8 cellular contexts compared by ENCODE assay signal in genomic region chr21:46285761-46286667, GRCh38. TPM values are rescaled to one million over a fixed set of nuclear protein-coding genes. Genes with fewer than 3 reads are reported as not detected.
DNase-seq lines count a peak whose midpoint lies in the region; ATAC-seq and TF ChIP-seq lines count a peak whose summit lies in the region.

TSS of gene YBEY (plus strand) at chr21:46286342. CDS start at chr21:46286914, 572 bp downstream.

- peak; percentile 96 for DNase-seq in Karpas-422
- peak; percentile 90 for DNase-seq in RKO (ENCODE audit: low spot score)
- peak; percentile 86 for DNase-seq in activated T-helper 1 cell treated with anti-CD3 and anti-CD28 coated beads, Interleukin-12 subunit alpha, Interleukin-12 subunit beta, Interleukin-2, Interleukin-4 antibody, amounts not matched to agents 30 ng/mL and 10 ng/mL and 1 ng/mL, durations not matched to agents 14 hours and 24 hours and 36 hours (ENCODE audit: low spot score)
- peak; percentile 93 for DNase-seq in fibroblast of gingiva (ENCODE audit: low read depth)
- DNase-seq in naive thymus-derived CD4-positive, alpha-beta T cell = peak; percentile 70 to 91 (median 80)

- POLR2A ChIA-PET in naive thymus-derived CD4-positive, alpha-beta T cell (lab: Charles Lee) = interaction anchor here (0.6 to 1.8 kb wide), 7 partner anchors 9 to 397 kb away, joined by 3 to 6 read pairs (median 3); a partner anchor contains a TSS

- H4K20me1 ChIP-seq in DOHH2 (ENCODE audit: control insufficient read depth, insufficient read depth, low read depth, low read length) = 0 out of 2 replicates have a peak, but pooled peaks cover 5% of the 10 kb centered on the region
- H4K20me1 ChIP-seq in Karpas-422 (ENCODE audit: insufficient read depth, low read depth, low read length) = 0 out of 2 replicates have a peak, but pooled peaks cover 3% of the 10 kb centered on the region

- H3K4me3 ChIP-seq in DOHH2 (ENCODE audit: low read length) = peak within 1 kb of the TSS; percentile 96
- H3K4me3 ChIP-seq in Karpas-422 (ENCODE audit: low read length) = peak within 1 kb of the TSS; percentile 97
- H3K4me3 ChIP-seq in naive thymus-derived CD4-positive, alpha-beta T cell (ENCODE audit: low read length) = peak within 1 kb of the TSS; percentile 58

- H3F3A ChIP-seq in DOHH2 (ENCODE audit: control insufficient read depth, insufficient read depth) = peaks cover 5% of the 10 kb centered on the region; the same call in 1 of the 2 replicates

- H3K36me3 Mint-ChIP-seq in activated T-helper 1 cell treated with anti-CD3 and anti-CD28 coated beads, Interleukin-12 subunit alpha, Interleukin-12 subunit beta, Interleukin-2, Interleukin-4 antibody, amounts not matched to agents 30 ng/mL and 10 ng/mL and 1 ng/mL, durations not matched to agents 14 hours and 24 hours and 36 hours (ENCODE audit: low read depth) = peaks cover 35% of the 10 kb centered on the region
- peaks cover 4 to 35% (median 16%) of the 10 kb centered on the region in 5 donors for H3K36me3 Mint-ChIP-seq in naive thymus-derived CD4-positive, alpha-beta T cell
- H3K36me3 Mint-ChIP-seq in stimulated activated memory B cell treated with anti-CD40 and anti-IgM and Interleukin-4, amounts not matched to agents 10 μg/mL and 1 μg/mL and 100 μg/mL, for 72 hours = peaks cover 13% of the 10 kb centered on the region

- H3K27me3 Mint-ChIP-seq in activated T-helper 1 cell treated with anti-CD3 and anti-CD28 coated beads, Interleukin-12 subunit alpha, Interleukin-12 subunit beta, Interleukin-2, Interleukin-4 antibody, amounts not matched to agents 30 ng/mL and 10 ng/mL and 1 ng/mL, durations not matched to agents 14 hours and 24 hours and 36 hours (ENCODE audit: insufficient read depth) = no peaks in the 10 kb centered on the region
- no peaks in the 10 kb centered on the region for H3K27me3 Mint-ChIP-seq in naive thymus-derived CD4-positive, alpha-beta T cell
- H3K27me3 Mint-ChIP-seq in stimulated activated memory B cell treated with anti-CD40 and anti-IgM and Interleukin-4, amounts not matched to agents 10 μg/mL and 1 μg/mL and 100 μg/mL, for 72 hours = no peaks in the 10 kb centered on the region

- H3K4me1 ChIP-seq in DOHH2 (ENCODE audit: control insufficient read depth, low read length) (peaks cover 45% of the 10 kb centered on the region), Karpas-422 (ENCODE audit: low read length) (peaks cover 53% of the 10 kb centered on the region)
- H3K4me1 ChIP-seq in naive thymus-derived CD4-positive, alpha-beta T cell (ENCODE audit: control insufficient read depth in 2 of 2, insufficient read depth in 2 of 2, low read length in 2 of 2) = peaks cover 27 to 31% of the 10 kb centered on the region in 2 donors

- H3K4me3 Mint-ChIP-seq in activated T-helper 1 cell treated with anti-CD3 and anti-CD28 coated beads, Interleukin-12 subunit alpha, Interleukin-12 subunit beta, Interleukin-2, Interleukin-4 antibody, amounts not matched to agents 30 ng/mL and 10 ng/mL and 1 ng/mL, durations not matched to agents 14 hours and 24 hours and 36 hours = peak within 1 kb of the TSS; percentile 100
- peak within 1 kb of the TSS; percentile 89 to 99 (median 98) for H3K4me3 Mint-ChIP-seq in naive thymus-derived CD4-positive, alpha-beta T cell
- peak within 1 kb of the TSS; percentile 100 for H3K4me3 Mint-ChIP-seq in stimulated activated memory B cell treated with anti-CD40 and anti-IgM and Interleukin-4, amounts not matched to agents 10 μg/mL and 1 μg/mL and 100 μg/mL, for 72 hours

- H3K27me3 ChIP-seq in DOHH2 (ENCODE audit: control insufficient read depth, low read length) (no peaks in the 10 kb centered on the region), Karpas-422 (ENCODE audit: low read length) (no peaks in the 10 kb centered on the region)
- no peaks in the 10 kb centered on the region for H3K27me3 ChIP-seq in naive thymus-derived CD4-positive, alpha-beta T cell (ENCODE audit: control insufficient read depth in 2 of 2, insufficient read depth in 2 of 2, low read length in 2 of 2)

- TF ChIP-seq CTCF in DOHH2 (IDR thresholded peaks at IDR 0.05; ENCODE audit: low read depth, low read length, poor library complexity, severe bottlenecking) = peak; percentile 61

- H3K27ac ChIP-seq in DOHH2 (ENCODE audit: low read depth, low read length) = peak within 1 kb of the TSS; percentile 84
- H3K27ac ChIP-seq in Karpas-422 (ENCODE audit: low read length) = peak within 1 kb of the TSS; percentile 97
- peak within 1 kb of the TSS; percentile 86 for H3K27ac ChIP-seq in naive thymus-derived CD4-positive, alpha-beta T cell (ENCODE audit: low read depth, low read length)

- CTCF ChIA-PET in naive thymus-derived CD4-positive, alpha-beta T cell (lab: Charles Lee) = interaction anchor here (0.7 kb wide), 1 partner anchor 133 kb away, joined by 3 read pairs; no protein-coding TSS in a partner anchor

- peak within 1 kb of the TSS; percentile 99 for H3K27ac Mint-ChIP-seq in activated T-helper 1 cell treated with anti-CD3 and anti-CD28 coated beads, Interleukin-12 subunit alpha, Interleukin-12 subunit beta, Interleukin-2, Interleukin-4 antibody, amounts not matched to agents 30 ng/mL and 10 ng/mL and 1 ng/mL, durations not matched to agents 14 hours and 24 hours and 36 hours
- H3K27ac Mint-ChIP-seq in naive thymus-derived CD4-positive, alpha-beta T cell = peak within 1 kb of the TSS; percentile 92 to 98 (median 97)
- H3K27ac Mint-ChIP-seq in stimulated activated memory B cell treated with anti-CD40 and anti-IgM and Interleukin-4, amounts not matched to agents 10 μg/mL and 1 μg/mL and 100 μg/mL, for 72 hours = peak within 1 kb of the TSS; percentile 91

- peaks cover 55% of the 10 kb centered on the region for H3K36me3 ChIP-seq in DOHH2 (ENCODE audit: control insufficient read depth, low read length)
- peaks cover 23% of the 10 kb centered on the region; the same call in 1 of the 2 replicates for H3K36me3 ChIP-seq in Karpas-422 (ENCODE audit: insufficient read depth, low read length)
- peaks cover 0 to 21% (median 0%) of the 10 kb centered on the region in 3 experiments for H3K36me3 ChIP-seq in naive thymus-derived CD4-positive, alpha-beta T cell (ENCODE audit: control insufficient read depth in 2 of 3, insufficient read depth in 3 of 3, low read length in 3 of 3)

- peak; percentile 75 for ATAC-seq in GM21786 (IDR thresholded peaks at IDR 0.05; ENCODE audit: unreplicated experiment)
- ATAC-seq in naive thymus-derived CD4-positive, alpha-beta T cell = peak; percentile 95
- peak; percentile 95 for ATAC-seq in stimulated activated memory B cell treated with anti-CD40 and anti-IgM and Interleukin-4, amounts not matched to agents 10 μg/mL and 1 μg/mL and 100 μg/mL, for 72 hours

- H3K9ac ChIP-seq in Karpas-422 (ENCODE audit: low read length) = peak within 1 kb of the TSS; percentile 96

- H3K9me3 Mint-ChIP-seq in activated T-helper 1 cell treated with anti-CD3 and anti-CD28 coated beads, Interleukin-12 subunit alpha, Interleukin-12 subunit beta, Interleukin-2, Interleukin-4 antibody, amounts not matched to agents 30 ng/mL and 10 ng/mL and 1 ng/mL, durations not matched to agents 14 hours and 24 hours and 36 hours = no peaks in the 10 kb centered on the region
- H3K9me3 Mint-ChIP-seq in naive thymus-derived CD4-positive, alpha-beta T cell = no peaks in the 10 kb centered on the region
- H3K9me3 Mint-ChIP-seq in stimulated activated memory B cell treated with anti-CD40 and anti-IgM and Interleukin-4, amounts not matched to agents 10 μg/mL and 1 μg/mL and 100 μg/mL, for 72 hours = no peaks in the 10 kb centered on the region

- H3K79me2 ChIP-seq in DOHH2 (ENCODE audit: control insufficient read depth, low read length) = peaks cover 85% of the 10 kb centered on the region
- peaks cover 61% of the 10 kb centered on the region for H3K79me2 ChIP-seq in Karpas-422 (ENCODE audit: low read length)

- peak within 1 kb of the TSS; percentile 52; the same call in 1 of the 2 replicates for H2AFZ ChIP-seq in Karpas-422 (ENCODE audit: low read length)

- no peaks in the 10 kb centered on the region for H3K9me3 ChIP-seq in DOHH2 (ENCODE audit: control insufficient read depth, insufficient read depth, low read length)
- no peaks in the 10 kb centered on the region for H3K9me3 ChIP-seq in Karpas-422 (ENCODE audit: low read length)
- H3K9me3 ChIP-seq in naive thymus-derived CD4-positive, alpha-beta T cell (ENCODE audit: control insufficient read depth in 2 of 3, low read length in 3 of 3) = no peaks in the 10 kb centered on the region

- H3K4me2 ChIP-seq in DOHH2 (ENCODE audit: low read length) (peak within 1 kb of the TSS; percentile 81), Karpas-422 (ENCODE audit: low read depth, low read length, poor library complexity, severe bottlenecking) (peak within 1 kb of the TSS; percentile 69)

- H3K9me2 ChIP-seq in DOHH2 (replicated peaks; ENCODE audit: control insufficient read depth, low read length) (no peaks in the 10 kb centered on the region), Karpas-422 (replicated peaks; ENCODE audit: insufficient read depth, low read length) (no peaks in the 10 kb centered on the region)

- peaks cover 46% of the 10 kb centered on the region for H3K4me1 Mint-ChIP-seq in activated T-helper 1 cell treated with anti-CD3 and anti-CD28 coated beads, Interleukin-12 subunit alpha, Interleukin-12 subunit beta, Interleukin-2, Interleukin-4 antibody, amounts not matched to agents 30 ng/mL and 10 ng/mL and 1 ng/mL, durations not matched to agents 14 hours and 24 hours and 36 hours (ENCODE audit: low read depth)
- H3K4me1 Mint-ChIP-seq in naive thymus-derived CD4-positive, alpha-beta T cell = peaks cover 21 to 75% (median 61%) of the 10 kb centered on the region in 7 donors
- H3K4me1 Mint-ChIP-seq in stimulated activated memory B cell treated with anti-CD40 and anti-IgM and Interleukin-4, amounts not matched to agents 10 μg/mL and 1 μg/mL and 100 μg/mL, for 72 hours = peaks cover 60% of the 10 kb centered on the region

- intact Hi-C loops in activated T-helper 1 cell treated with anti-CD3 and anti-CD28 coated beads, Interleukin-12 subunit alpha, Interleukin-12 subunit beta, Interleukin-2, Interleukin-4 antibody, amounts not matched to agents 30 ng/mL and 10 ng/mL and 1 ng/mL, durations not matched to agents 14 hours and 24 hours and 36 hours (cut with micrococcal nuclease) = loop anchor here (1.0 to 5.0 kb wide), 6 partner anchors 10 to 172 kb away; partner anchors contain the start of genes DIP2A, LSS and PCNT
- intact Hi-C loops in naive thymus-derived CD4-positive, alpha-beta T cell (cut with micrococcal nuclease) = loop anchor here (1.0 to 10.0 kb wide), 12 partner anchors 10 to 311 kb away; partner anchors contain the start of genes DIP2A (in 2 of the 2), PCNT (in 2 of the 2) and LSS (in 1 of the 2)

RNA-seq across cellular contexts. Expression of gene YBEY, which starts in this region (rescaled TPM):
- 38.5 and 88.4 TPM in 2 replicates for total RNA-seq in Karpas-422 (2014; rRNA removed; shearing (Covaris generic); ENCODE audit: low replicate concordance)
- total RNA-seq in activated T-helper 1 cell treated with anti-CD3 and anti-CD28 coated beads, Interleukin-12 subunit alpha, Interleukin-12 subunit beta, Interleukin-2, Interleukin-4 antibody, amounts not matched to agents 30 ng/mL and 10 ng/mL and 1 ng/mL, durations not matched to agents 14 hours and 24 hours and 36 hours = 16.7 and 17.6 TPM in 2 replicates
- total RNA-seq in naive thymus-derived CD4-positive, alpha-beta T cell = 10 to 100 TPM in 4 of 5 experiments, 1 to 10 TPM in 1; 8.8 to 16.7 (median 15.6) TPM
- polyA plus RNA-seq in naive thymus-derived CD4-positive, alpha-beta T cell = 10 to 100 TPM; 12.3 to 20.1 TPM

Comparison
In these comparisons a context has a peak if more than half of its experiments do, and no peak if none do; other contexts are left out.
1. Peak in every context shown above with its lines: DNase-seq, ATAC-seq, H3K4me3 ChIP-seq and H3K27ac ChIP-seq.